26 cellular contexts compared by ENCODE assay signal in genomic region chr2:45288532-45288931, GRCh38.
DNase-seq lines count a peak whose midpoint lies in the region; TF ChIP-seq lines count a peak whose summit lies in the region.
"Had no signal": no experiment of that assay in that cellular context is flagged by ENCODE, and none has a peak within 500 bp of the region (broad histone marks: within the 10 kb centered on the region; RNA-seq: fewer than 3 reads in every experiment).

No MANE protein-coding gene starts in this region.

- H3K4me1 Mint-ChIP-seq in osteocyte (ENCODE audit: unreplicated experiment), result peaks cover 64% of the 10 kb centered on the region
- H3K4me1 Mint-ChIP-seq: central memory CD8-positive, alpha-beta T cell; stimulated activated naive B cell treated with anti-CD40 and anti-IgM and Interleukin-4, amounts not matched to agents 10 μg/mL and 1 μg/mL and 100 μg/mL, for 72 hours had no signal

- peak; percentile 62 for DNase-seq in EL
- DNase-seq in NCI-H460 (ENCODE audit: extremely low read depth, low read depth), result peak; percentile 28
- peak; percentile 28 to 69 for DNase-seq in cardiac fibroblast (ENCODE audit: low read depth in 2 of 2)
- DNase-seq in osteocyte (ENCODE audit: extremely low spot score, unreplicated experiment), result no peak
- no peak for DNase-seq in NCI-H2029 treated with DMSO at 0.1 percent for 48 hours (lab: John Stamatoyannopoulos, UW)
- no peak for DNase-seq in NCI-H524 (lab: John Stamatoyannopoulos, UW)
- DNase-seq in CD1c-positive myeloid dendritic cell (ENCODE audit: extremely low spot score), result no peak
- DNase-seq: activated CD4-positive, alpha-beta memory T cell treated with anti-CD3 and anti-CD28 coated beads for 36 hours; activated CD4-positive, CD25-positive, alpha-beta regulatory T cell; aorta; CD8-positive, alpha-beta T cell; effector CD4-positive, alpha-beta T cell; erythroblast; GDM1; GOT3; naive B cell; NCI-H1092; NCI-H187; right cardiac atrium; stimulated activated CD4-positive, alpha-beta T cell treated with anti-CD3 and anti-CD28 coated beads, Interleukin-4, amount 100 ng/mL, for 24 hours; stimulated activated naive B cell treated with anti-CD40 and anti-IgM and Interleukin-4, amounts not matched to agents 10 μg/mL and 1 μg/mL and 100 μg/mL, for 72 hours; SW 1271 had no signal

- no peaks in the 10 kb centered on the region for H3K27me3 Mint-ChIP-seq in osteocyte (ENCODE audit: unreplicated experiment)

- no peaks in the 10 kb centered on the region for H3K9me3 Mint-ChIP-seq in osteocyte (ENCODE audit: unreplicated experiment)
- H3K9me3 Mint-ChIP-seq: activated CD4-positive, alpha-beta memory T cell treated with anti-CD3 and anti-CD28 coated beads for 36 hours; activated naive CD4-positive, alpha-beta T cell treated with anti-CD3 and anti-CD28 coated beads, Interleukin-2, amount 50 U/mL, for 72 hours; activated T-helper 2 cell treated with anti-CD3 and anti-CD28 coated beads, Interferon-gamma antibody, Interleukin-2, Interleukin-4, amounts not matched to agents 10 μg/mL and 5 μg/mL and 100 μg/mL, durations not matched to agents 14 hours and 24 hours and 36 hours; CD8-positive, alpha-beta T cell; central memory CD8-positive, alpha-beta T cell; stimulated activated naive B cell treated with anti-CD40 and anti-IgM and Interleukin-4, amounts not matched to agents 10 μg/mL and 1 μg/mL and 100 μg/mL, for 72 hours had no signal

- H3K27ac Mint-ChIP-seq in osteocyte (ENCODE audit: unreplicated experiment), result peak overlapping the region; percentile 73
- H3K27ac Mint-ChIP-seq: activated CD4-positive, alpha-beta memory T cell treated with anti-CD3 and anti-CD28 coated beads for 36 hours; activated T-helper 2 cell treated with anti-CD3 and anti-CD28 coated beads, Interferon-gamma antibody, Interleukin-2, Interleukin-4, amounts not matched to agents 10 μg/mL and 5 μg/mL and 100 μg/mL, durations not matched to agents 14 hours and 24 hours and 36 hours; CD8-positive, alpha-beta T cell; stimulated activated naive B cell treated with anti-CD40 and anti-IgM and Interleukin-4, amounts not matched to agents 10 μg/mL and 1 μg/mL and 100 μg/mL, for 72 hours had no signal

- H3K4me3 ChIP-seq in cardiac fibroblast (replicated peaks in 1 of 2; ENCODE audit: low read depth in 2 of 2, low read length in 2 of 2), result no peak overlapping the region
- H3K4me3 ChIP-seq: hepatocyte had no signal

- no peak for TF ChIP-seq CTCF in cardiac fibroblast (IDR thresholded peaks at IDR 0.05; ENCODE audit: low read depth, low read length)
- no peak for TF ChIP-seq CTCF in osteocyte (IDR thresholded peaks at IDR 0.05)

- no peak overlapping the region for H3K4me3 Mint-ChIP-seq in osteocyte (ENCODE audit: unreplicated experiment)
- H3K4me3 Mint-ChIP-seq: activated CD4-positive, alpha-beta memory T cell treated with anti-CD3 and anti-CD28 coated beads for 36 hours; CD8-positive, alpha-beta T cell; central memory CD8-positive, alpha-beta T cell; stimulated activated naive B cell treated with anti-CD40 and anti-IgM and Interleukin-4, amounts not matched to agents 10 μg/mL and 1 μg/mL and 100 μg/mL, for 72 hours had no signal

- H3K36me3 Mint-ChIP-seq in osteocyte (ENCODE audit: unreplicated experiment), result no peaks in the 10 kb centered on the region
- H3K36me3 Mint-ChIP-seq: activated CD4-positive, alpha-beta memory T cell treated with anti-CD3 and anti-CD28 coated beads for 36 hours; activated naive CD4-positive, alpha-beta T cell treated with anti-CD3 and anti-CD28 coated beads, Interleukin-2, amount 50 U/mL, for 72 hours; CD8-positive, alpha-beta T cell; naive B cell; stimulated activated naive B cell treated with anti-CD40 and anti-IgM and Interleukin-4, amounts not matched to agents 10 μg/mL and 1 μg/mL and 100 μg/mL, for 72 hours had no signal

Comparison
In these comparisons a context has a peak if more than half of its experiments do, and no peak if none do; other contexts are left out.
1. DNase-seq: peak in EL (single experiment), NCI-H460 (single experiment) and cardiac fibroblast (2 of 2); none in osteocyte (single experiment), NCI-H2029 treated with DMSO at 0.1 percent for 48 hours (single experiment), NCI-H524 (0 of 2) and CD1c-positive myeloid dendritic cell (single experiment).